In the genomic region with DNA sequence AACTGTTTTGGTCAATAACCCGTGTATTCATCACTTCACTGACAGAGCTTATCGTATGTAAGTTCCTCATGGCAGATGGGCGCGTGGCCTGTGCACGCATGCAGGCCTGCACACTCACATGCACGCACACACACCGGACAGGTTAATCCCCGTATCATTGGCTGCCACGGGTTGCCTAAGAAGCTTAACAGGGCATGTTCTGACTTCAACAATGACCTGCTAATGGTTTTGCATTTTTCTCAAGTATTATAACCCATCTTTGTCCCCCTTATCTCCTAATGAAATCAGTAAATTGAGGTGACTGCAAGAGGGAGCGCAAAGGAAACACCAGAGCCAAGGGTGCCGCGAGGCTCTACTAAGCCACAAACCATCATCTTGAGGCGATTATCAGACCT, we compare ENCODE assay signal across 12 cellular contexts.
"Had no signal": no experiment of that assay in that cellular context is flagged by ENCODE, and none has a peak within 500 bp of the region (broad histone marks: within the 10 kb centered on the region; RNA-seq: fewer than 3 reads in every experiment).

No MANE protein-coding gene starts in this region.

- DNase-seq: activated B cell treated with CpG ODN at 0.5 μM for 24 hours; activated CD4-positive, alpha-beta T cell treated with anti-CD3 and anti-CD28 coated beads, Interleukin-2, amount 10 ng/mL, durations not matched to agents 7 days and 5 days; activated naive CD4-positive, alpha-beta T cell; esophagus squamous epithelium; foreskin fibroblast; glutamatergic neuron; naive B cell; occipital lobe; sigmoid colon; stimulated activated naive CD4-positive, alpha-beta T cell treated with Interleukin-2 at 50 U/mL for 16 hours; T-helper 1 cell; upper lobe of right lung had no signal

- H3K27me3 ChIP-seq: esophagus squamous epithelium, sigmoid colon, upper lobe of right lung had no signal

- H3K4me1 Mint-ChIP-seq: activated B cell treated with CpG ODN at 0.5 μM for 24 hours had no signal

- H3K36me3 ChIP-seq: esophagus squamous epithelium, sigmoid colon, upper lobe of right lung had no signal

- H3K9me3 ChIP-seq: esophagus squamous epithelium, sigmoid colon, upper lobe of right lung had no signal

- H3K27ac Mint-ChIP-seq: activated B cell treated with CpG ODN at 0.5 μM for 24 hours had no signal

- H3K9me3 Mint-ChIP-seq: activated B cell treated with CpG ODN at 0.5 μM for 24 hours had no signal

- H3K4me3 Mint-ChIP-seq: activated B cell treated with CpG ODN at 0.5 μM for 24 hours, naive B cell had no signal

- H3K4me3 ChIP-seq: esophagus squamous epithelium, sigmoid colon had no signal

- H3K4me1 ChIP-seq: upper lobe of right lung had no signal

- H3K36me3 Mint-ChIP-seq: naive B cell had no signal

- H3K27ac ChIP-seq: esophagus squamous epithelium, sigmoid colon, upper lobe of right lung had no signal
